8 cellular contexts compared by ENCODE assay signal in the genomic region with DNA sequence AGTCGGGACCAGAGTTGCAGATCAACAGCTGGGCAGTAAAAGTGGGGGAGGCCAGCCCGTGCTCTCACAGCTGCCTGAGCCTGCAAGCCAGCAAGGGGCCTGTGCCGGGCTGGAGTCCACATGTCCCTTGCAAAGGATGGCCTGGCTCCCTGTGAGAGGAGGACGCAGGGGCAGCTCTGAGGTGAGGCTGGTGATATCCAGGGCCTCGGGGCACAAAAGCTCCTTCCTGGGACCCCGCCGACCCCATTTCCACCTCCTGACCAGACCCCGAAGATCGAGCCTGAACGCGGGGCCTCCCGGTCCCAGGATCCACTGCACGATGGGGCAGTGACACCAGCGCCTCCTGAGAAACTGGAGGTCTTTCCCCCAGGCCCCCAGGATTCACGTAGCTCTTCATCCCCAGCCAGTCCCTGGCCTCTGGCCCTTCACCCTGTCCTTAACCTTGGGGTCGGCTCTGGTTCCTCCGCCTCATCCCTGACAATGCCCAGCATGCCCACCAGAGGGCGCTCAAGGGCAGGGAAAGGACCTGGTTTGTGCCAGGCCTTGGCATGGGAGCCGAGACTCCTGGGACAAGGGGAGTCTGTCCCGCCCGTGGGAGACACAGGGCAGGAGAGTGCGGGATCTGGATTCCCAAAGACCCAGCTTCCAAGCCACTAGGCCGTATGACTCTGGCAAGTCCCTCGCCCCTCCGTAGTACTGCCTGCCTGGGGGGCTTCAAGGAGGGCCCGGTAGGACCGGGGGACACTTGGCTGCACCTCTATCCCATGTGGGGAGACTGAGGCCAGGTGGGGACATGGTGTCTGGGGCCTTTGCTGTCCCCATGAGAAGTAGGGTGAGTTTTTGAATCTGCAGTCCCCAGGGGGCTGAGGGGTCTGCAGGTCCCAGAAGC. TPM values are rescaled to one million over a fixed set of nuclear protein-coding genes. Genes with fewer than 3 reads are reported as not detected.
DNase-seq lines count a peak whose midpoint lies in the region; ATAC-seq and TF ChIP-seq lines count a peak whose summit lies in the region.

No MANE protein-coding gene starts in this region.

- TF ChIP-seq CTCF in Peyer's patch (IDR thresholded peaks at IDR 0.05), result peak; percentile 84 to 97 (median 95)
- peak; percentile 91 for TF ChIP-seq CTCF in fibroblast of pulmonary artery (IDR thresholded peaks at IDR 0.05; ENCODE audit: low read length, missing control alignments)
- TF ChIP-seq CTCF in omental fat pad (IDR thresholded peaks at IDR 0.05), result peak in 2 of 3 donors; percentile 92 to 95
- peak; percentile 93 to 97 (median 96) for TF ChIP-seq CTCF in thyroid gland (IDR thresholded peaks at IDR 0.05)

- peaks cover 0 to 49% (median 4%) of the 10 kb centered on the region in 4 donors for H3K4me1 ChIP-seq in Peyer's patch
- peaks cover 34 to 53% of the 10 kb centered on the region in 2 donors for H3K4me1 ChIP-seq in thyroid gland

- DNase-seq in AG08396 (ENCODE audit: low spot score) (peak; percentile 83), GM19240 (ENCODE audit: insufficient read length, low spot score) (peak; percentile 54), Peyer's patch (peak; percentile 74 to 90 (median 89)), fibroblast of pulmonary artery (ENCODE audit: low read depth) (peak; percentile 67), omental fat pad (ENCODE audit: low spot score) (peak; percentile 98), thyroid gland (peak; percentile 75 to 83)
- peak; percentile 89 to 92 for DNase-seq in activated T-cell treated with anti-CD3 and anti-CD28 coated beads, Interleukin-2, amount 50 U/mL, for 48 hours

- ATAC-seq in omental fat pad (ENCODE audit: low FRiP score) (peak; percentile 31), GM18868 (IDR thresholded peaks at IDR 0.05; ENCODE audit: unreplicated experiment) (no peak)

- H3K9me3 ChIP-seq in Peyer's patch (no peaks in the 10 kb centered on the region), thyroid gland (no peaks in the 10 kb centered on the region)

- H3K36me3 ChIP-seq in Peyer's patch (no peaks in the 10 kb centered on the region), thyroid gland (no peaks in the 10 kb centered on the region)

- H3K27ac ChIP-seq in Peyer's patch (no peak overlapping the region), thyroid gland (no peak overlapping the region)

- H3K27me3 ChIP-seq in Peyer's patch (no peaks in the 10 kb centered on the region), thyroid gland (no peaks in the 10 kb centered on the region)

- TF ChIP-seq POLR2A in Peyer's patch (IDR thresholded peaks at IDR 0.05) (no peak), thyroid gland (IDR thresholded peaks at IDR 0.05) (no peak)

- H3K4me3 ChIP-seq in Peyer's patch (no peak overlapping the region), fibroblast of pulmonary artery (replicated peaks; ENCODE audit: low read depth, low read length) (no peak overlapping the region), thyroid gland (replicated peaks in 1 of 3) (no peak overlapping the region)

- intact Hi-C loops in thyroid gland (cut with DNase I), result loop anchor here (2.0 kb wide), 1 partner anchor 120 kb away; no protein-coding TSS in a partner anchor

- 38 to 43% methylated on average over 21 to 24 of the region's 27 CpGs for WGBS in thyroid gland, 2 donors

RNA-seq across cellular contexts. Expression of a gene that starts 17.8 kb away (rescaled TPM):
- total RNA-seq in Peyer's patch (not detected), omental fat pad (under 1 TPM in 2 of 4 donors, not detected in 2; 0.28 to 0.48 TPM), thyroid gland (1 to 10 TPM in 2 of 4 donors, under 1 TPM in 1, not detected in 1; 0.83 to 4.3 (median 2.5) TPM)
